Comparison of ENCODE assay signal across 8 cellular contexts in genomic region chr1:247390116-247390791, GRCh38. TPM values are rescaled to one million over a fixed set of nuclear protein-coding genes. Genes with fewer than 3 reads are reported as not detected.
DNase-seq lines count a peak whose midpoint lies in the region; ATAC-seq and TF ChIP-seq lines count a peak whose summit lies in the region.

No MANE protein-coding gene starts in this region.

- no peak overlapping the region for H3K27ac ChIP-seq in HCT116 (ENCODE audit: low read depth, low read length)
- H3K27ac ChIP-seq in osteoblast (ENCODE audit: low read depth, low read length) = no peak overlapping the region
- no peak overlapping the region for H3K27ac ChIP-seq in suprapubic skin

- TF ChIP-seq RAD21 in HCT116 (IDR thresholded peaks at IDR 0.05; ENCODE audit: low read depth) = peak; percentile 70

- H3K4me3 ChIP-seq in HCT116 (replicated peaks in 1 of 2; ENCODE audit: low read depth in 1 of 2, low read length in 2 of 2) = no peak overlapping the region
- no peak overlapping the region for H3K4me3 ChIP-seq in MG63
- peak overlapping the region; percentile 65 for H3K4me3 ChIP-seq in osteoblast (ENCODE audit: insufficient read depth, low read length)
- peak overlapping the region; percentile 28 for H3K4me3 ChIP-seq in suprapubic skin

- intact Hi-C loops in HCT116 (cut with micrococcal nuclease) = loop anchor here (1.0 kb wide), 3 partner anchors 18 to 186 kb away; no protein-coding TSS in a partner anchor

- peak; percentile 99 for ATAC-seq in HCT116
- ATAC-seq in activated T-helper 17 cell treated with anti-CD3 and anti-CD28 coated beads, Interleukin-2, amount 50 U/mL, for 72 hours (replicated peaks) = peak; percentile 99

- H3K4me1 Mint-ChIP-seq in activated T-helper 17 cell treated with anti-CD3 and anti-CD28 coated beads, Interleukin-2, amount 50 U/mL, for 72 hours = peaks cover 10% of the 10 kb centered on the region

- H2AFZ ChIP-seq in HCT116 (ENCODE audit: low read depth, low read length, poor library complexity, severe bottlenecking) = no peak overlapping the region
- H2AFZ ChIP-seq in osteoblast (ENCODE audit: low read length) = peak overlapping the region; percentile 96

- H3K79me2 ChIP-seq in HCT116 (ENCODE audit: insufficient read depth, low read length) = no peaks in the 10 kb centered on the region
- no peaks in the 10 kb centered on the region for H3K79me2 ChIP-seq in osteoblast (ENCODE audit: insufficient read depth, low read length)

- POLR2A ChIA-PET in HCT116 (lab: Charles Lee) = no interaction called here

- TF ChIP-seq EP300 in suprapubic skin (IDR thresholded peaks at IDR 0.05) = no peak

- H3K4me3 Mint-ChIP-seq in activated T-helper 17 cell treated with anti-CD3 and anti-CD28 coated beads, Interleukin-2, amount 50 U/mL, for 72 hours = peak overlapping the region; percentile 52

- WGBS in suprapubic skin = 8% methylated on average over 13 of the region's 13 CpGs

- CTCF ChIA-PET in HCT116 (lab: Charles Lee) = interaction anchor here (0.6 to 2.0 kb wide), 6 partner anchors 9 to 869 kb away, joined by 3 to 16 read pairs (median 5); no protein-coding TSS in a partner anchor

- peak overlapping the region; percentile 44 for H3K27ac Mint-ChIP-seq in activated T-helper 17 cell treated with anti-CD3 and anti-CD28 coated beads, Interleukin-2, amount 50 U/mL, for 72 hours

- H3K27me3 ChIP-seq in HCT116 (ENCODE audit: insufficient read depth, low read length) (no peaks in the 10 kb centered on the region), MG63 (no peaks in the 10 kb centered on the region), osteoblast (ENCODE audit: insufficient read depth, low read length) (no peaks in the 10 kb centered on the region), suprapubic skin (no peaks in the 10 kb centered on the region)

- no peaks in the 10 kb centered on the region for H3K36me3 ChIP-seq in HCT116 (ENCODE audit: control insufficient read depth in 1 of 2, insufficient read depth in 2 of 2, low read length in 2 of 2)
- no peaks in the 10 kb centered on the region for H3K36me3 ChIP-seq in MG63
- H3K36me3 ChIP-seq in osteoblast (ENCODE audit: insufficient read depth, low read length) = no peaks in the 10 kb centered on the region
- no peaks in the 10 kb centered on the region for H3K36me3 ChIP-seq in suprapubic skin

- no peak overlapping the region for H3K9ac ChIP-seq in HCT116 (ENCODE audit: low read length)

- H3K9me3 ChIP-seq in HCT116 (ENCODE audit: control insufficient read depth in 1 of 2, insufficient read depth in 1 of 2, low read depth in 1 of 2, low read length in 2 of 2) (no peaks in the 10 kb centered on the region), MG63 (no peaks in the 10 kb centered on the region), osteoblast (ENCODE audit: low read depth, low read length) (no peaks in the 10 kb centered on the region), suprapubic skin (no peaks in the 10 kb centered on the region)

- H3K4me2 ChIP-seq in HCT116 (ENCODE audit: low read length) (peak overlapping the region; percentile 13; the same call in 1 of the 2 replicates), osteoblast (ENCODE audit: insufficient read depth, low read length) (peak overlapping the region; percentile 90)

- TF ChIP-seq CTCF in HCT116 (IDR thresholded peaks at IDR 0.05 in 2 of 3, conservative IDR thresholded peaks at IDR 0.05 in 1 of 3; ENCODE audit: borderline replicate concordance in 1 of 3, insufficient read depth in 1 of 3, low read depth in 2 of 3, low read length in 2 of 3) (peak; percentile 72 to 93 (median 87)), osteoblast (IDR thresholded peaks at IDR 0.05; ENCODE audit: extremely low read depth, low read depth, low read length) (peak; percentile 93), suprapubic skin (IDR thresholded peaks at IDR 0.05) (peak; percentile 59 to 87)

- no peak for TF ChIP-seq POLR2A in HCT116 (IDR thresholded peaks at IDR 0.05; ENCODE audit: borderline replicate concordance, extremely low read depth, insufficient read depth, insufficient read length)
- no peak for TF ChIP-seq POLR2A in suprapubic skin (IDR thresholded peaks at IDR 0.05)

- DNase-seq in GM04504 (ENCODE audit: low read depth) (peak; percentile 35), HCT116 (ENCODE audit: low read depth, low spot score) (peak; percentile 57), MG63 (peak; percentile 68), SHP77 (lab: John Stamatoyannopoulos, UW) (peak; percentile 83 to 88), foreskin melanocyte (peak; percentile 65), osteoblast (ENCODE audit: insufficient read length, low spot score, missing footprints) (peak; percentile 90), suprapubic skin (ENCODE audit: low spot score in 2 of 2) (peak; percentile 76 to 81)

- BruUV-seq in HCT116 (replicated peaks; lab: Mats Ljungman, UMichigan) = no TSS peak

- no peaks in the 10 kb centered on the region for H3K9me2 ChIP-seq in HCT116 (ENCODE audit: insufficient read depth)

- no peaks in the 10 kb centered on the region for H3K27me3 Mint-ChIP-seq in activated T-helper 17 cell treated with anti-CD3 and anti-CD28 coated beads, Interleukin-2, amount 50 U/mL, for 72 hours

- no peaks in the 10 kb centered on the region for H3K4me1 ChIP-seq in HCT116 (ENCODE audit: control insufficient read depth in 1 of 2, insufficient read depth in 2 of 2, low read length in 2 of 2)
- peaks cover 11% of the 10 kb centered on the region for H3K4me1 ChIP-seq in osteoblast (ENCODE audit: insufficient read depth, low read length)
- H3K4me1 ChIP-seq in suprapubic skin = peaks cover 6% of the 10 kb centered on the region

- H3K36me3 Mint-ChIP-seq in activated T-helper 17 cell treated with anti-CD3 and anti-CD28 coated beads, Interleukin-2, amount 50 U/mL, for 72 hours (ENCODE audit: low read depth) = no peaks in the 10 kb centered on the region

- H4K20me1 ChIP-seq in HCT116 (ENCODE audit: insufficient read depth) (no peaks in the 10 kb centered on the region), osteoblast (ENCODE audit: insufficient read depth, low read length) (no peaks in the 10 kb centered on the region)

- H3K9me3 Mint-ChIP-seq in activated T-helper 17 cell treated with anti-CD3 and anti-CD28 coated beads, Interleukin-2, amount 50 U/mL, for 72 hours = no peaks in the 10 kb centered on the region

- RAD21 ChIA-PET in HCT116 (lab: Charles Lee; ENCODE audit: low non-redundant PET in 1 of 2, low total read pairs in 2 of 2, uncharacterized antibody in 2 of 2, unreplicated experiment in 2 of 2) = interaction anchor here in 1 of 2 experiments (0.7 kb wide), 1 partner anchor 17 kb away, joined by 3 read pairs; no protein-coding TSS in a partner anchor

TF ChIP-seq in HCT116, 20 proteins besides CTCF, POLR2A, EP300 and RAD21:
- TF ChIP-seq YY1 (IDR thresholded peaks at IDR 0.05; ENCODE audit: extremely low read depth, insufficient replicate concordance, low read depth, low read length) (peak; percentile 40), POLR2AphosphoS5 (IDR thresholded peaks at IDR 0.05; ENCODE audit: low read depth, low read length) (no peak)

RNA-seq across cellular contexts. Expression of gene NLRP3, which starts 25.7 kb away (rescaled TPM):
- total RNA-seq in HCT116 (2021; ENCODE audit: unreplicated experiment) = not detected
- polyA plus RNA-seq in HCT116 (2012) = not detected in 2 replicates
- 0.23 TPM in 1 of 2 replicates, not detected in the other for total RNA-seq in MG63 (2014; rRNA removed; shearing (Covaris generic); ENCODE audit: low replicate concordance)
- total RNA-seq in activated T-helper 17 cell treated with anti-CD3 and anti-CD28 coated beads, Interleukin-2, amount 50 U/mL, for 72 hours = 1 to 10 TPM in 1 of 2 donors, under 1 TPM in 1; 0.50 to 6.6 TPM
- total RNA-seq in osteoblast = 0.36 and 0.59 TPM in 2 replicates
- total RNA-seq in suprapubic skin = 1 to 10 TPM in 3 of 4 donors, under 1 TPM in 1; 0.87 to 1.6 (median 1.3) TPM

RNA-seq across cellular contexts. Expression of gene ZNF496, which starts 58.6 kb away (rescaled TPM):
- total RNA-seq in HCT116 (2021; ENCODE audit: unreplicated experiment) (37.4 TPM), osteoblast (27.7 and 29.3 TPM in 2 replicates), suprapubic skin (10 to 100 TPM; 17.5 to 45.7 (median 21.2) TPM)
- polyA plus RNA-seq in HCT116 (2012) = 24.8 and 26.0 TPM in 2 replicates
- 35.9 and 42.5 TPM in 2 replicates for total RNA-seq in MG63 (2014; rRNA removed; shearing (Covaris generic); ENCODE audit: low replicate concordance)
- total RNA-seq in activated T-helper 17 cell treated with anti-CD3 and anti-CD28 coated beads, Interleukin-2, amount 50 U/mL, for 72 hours = 1 to 10 TPM; 2.0 to 4.3 TPM

Comparison
In these comparisons a context has a peak if more than half of its experiments do, and no peak if none do; other contexts are left out.
1. DNase-seq: peak in every context shown above with its lines; median percentile 90 in osteoblast; 86 in SHP77; 78 in suprapubic skin; 68 in MG63; 65 in foreskin melanocyte; 57 in HCT116; 35 in GM04504.
2. H3K4me3 ChIP-seq: peak in osteoblast (single experiment) and suprapubic skin (single experiment); none in HCT116 (0 of 2) and MG63 (single experiment).
3. Peak in every context shown above with its lines, with median percentiles within 50 percentile points of each other: CTCF ChIP-seq.